15 cellular contexts compared by ENCODE assay signal in genomic region chr11:26778000-26778757, GRCh38. TPM values are rescaled to one million over a fixed set of nuclear protein-coding genes. Genes with fewer than 3 reads are reported as not detected.
DNase-seq lines count a peak whose midpoint lies in the region; ATAC-seq, FAIRE-seq and TF ChIP-seq lines count a peak whose summit lies in the region.
"Had no signal": no experiment of that assay in that cellular context is flagged by ENCODE, and none has a peak within 500 bp of the region (broad histone marks: within the 10 kb centered on the region; RNA-seq: fewer than 3 reads in every experiment).

No MANE protein-coding gene starts in this region.

- H3K9ac ChIP-seq in Loucy (ENCODE audit: low read depth, low read length, poor library complexity, severe bottlenecking) (no peak overlapping the region), GM12878 (ENCODE audit: control insufficient read depth, insufficient read depth, low read length) (no peak overlapping the region)
- H3K9ac ChIP-seq: KMS-11 had no signal

- peak overlapping the region; percentile 42 for H2AFZ ChIP-seq in Loucy (ENCODE audit: low read length)
- no peak overlapping the region for H2AFZ ChIP-seq in GM12878 (ENCODE audit: control insufficient read depth, low read depth, low read length)
- H2AFZ ChIP-seq: GM23338 had no signal

- H3K9me3 ChIP-seq in Loucy (ENCODE audit: insufficient read depth, low read depth, low read length) (no peaks in the 10 kb centered on the region), GM12878 (replicated peaks; ENCODE audit: control insufficient read depth, insufficient read depth, low read length) (no peaks in the 10 kb centered on the region), small intestine (ENCODE audit: control insufficient read depth, low read depth) (no peaks in the 10 kb centered on the region)
- H3K9me3 ChIP-seq: psoas muscle, testis had no signal

- DNase-seq in ELR (ENCODE audit: low read depth) (peak; percentile 39), GM12878 (ENCODE audit: low read depth, low spot score) (no peak), non-pigmented ciliary epithelial cell (ENCODE audit: low read depth) (peak; percentile 52), GDM1 (lab: John Stamatoyannopoulos, UW) (no peak), small intestine (no peak), NCI-H345 (lab: John Stamatoyannopoulos, UW) (no peak)
- DNase-seq: DMS153, psoas muscle, testis had no signal

- whole genome bisulfite sequencing in GM12878 (ENCODE audit: insufficient coverage, insufficient replicate concordance, low lambda C conversion rate, missing lambda C conversion rate) = 11% methylated on average over 8 of the region's 8 CpGs
- WGBS in small intestine, 3 donors = 51 to 62% (median 54%) methylated on average over 8 of the region's 8 CpGs

- H3K36me3 ChIP-seq in Loucy (ENCODE audit: insufficient read depth, low read length) (no peaks in the 10 kb centered on the region), GM12878 (ENCODE audit: control insufficient read depth in 2 of 2, insufficient read depth in 2 of 2, low read length in 1 of 2) (no peaks in the 10 kb centered on the region), small intestine (ENCODE audit: control insufficient read depth in 2 of 2, insufficient read depth in 2 of 2, low read length in 2 of 2) (no peaks in the 10 kb centered on the region)

- peak overlapping the region; percentile 12 for H3K4me2 ChIP-seq in Loucy (ENCODE audit: low read depth, low read length, poor library complexity, severe bottlenecking)
- H3K4me2 ChIP-seq in GM12878 (ENCODE audit: control insufficient read depth, insufficient read depth) = 0 out of 2 replicates have a peak overlapping the region, but pooled peaks have one; percentile 3
- H3K4me2 ChIP-seq: GM23338, KMS-11 had no signal

- TF ChIP-seq EP300 in GM12878 (IDR thresholded peaks at IDR 0.05; ENCODE audit: borderline replicate concordance in 1 of 2, control insufficient read depth in 1 of 2, low read depth in 2 of 2, low read length in 2 of 2) = no peak

- no peaks in the 10 kb centered on the region for H3F3A ChIP-seq in Loucy (ENCODE audit: low read depth)

- no peak for TF ChIP-seq RAD21 in GM12878 (IDR thresholded peaks at IDR 0.05; ENCODE audit: insufficient read depth, low read depth, low read length)

- intact Hi-C loops in GM12878 (cut with micrococcal nuclease; ENCODE audit: unreplicated experiment) = no loop called here

- TF ChIP-seq CTCF in Loucy (conservative IDR thresholded peaks at IDR 0.05; ENCODE audit: low read length) = no peak
- TF ChIP-seq CTCF in GM12878 (IDR thresholded peaks at IDR 0.05 in 2 of 3, conservative IDR thresholded peaks at IDR 0.05 in 1 of 3; ENCODE audit: control insufficient read depth in 2 of 3, extremely low read depth in 1 of 3, insufficient read depth in 1 of 3, low read depth in 3 of 3, low read length in 3 of 3) = no peak

- no TSS peak for BruUV-seq in GM12878 (replicated peaks; lab: Mats Ljungman, UMichigan)

- SMC1A ChIA-PET in GM12878 (lab: Charles Lee; ENCODE audit: uncharacterized antibody, unreplicated experiment) = interaction anchor here (1.1 kb wide), 1 partner anchor 10 kb away, joined by 3 read pairs; no protein-coding TSS in a partner anchor

- H4K20me1 ChIP-seq in Loucy (ENCODE audit: insufficient read depth, low read length, poor library complexity, severe bottlenecking) = no peaks in the 10 kb centered on the region
- H4K20me1 ChIP-seq in GM12878 (ENCODE audit: control insufficient read depth, insufficient read depth) = no peaks in the 10 kb centered on the region

- H3K4me1 ChIP-seq in Loucy (ENCODE audit: insufficient read depth, low read length, poor library complexity, severe bottlenecking) (peaks cover 29% of the 10 kb centered on the region), GM12878 (ENCODE audit: control insufficient read depth, insufficient read depth, low read length) (no peaks in the 10 kb centered on the region), small intestine (ENCODE audit: control insufficient read depth in 2 of 2, insufficient read depth in 1 of 2, low read depth in 1 of 2, low read length in 1 of 2) (no peaks in the 10 kb centered on the region)
- H3K4me1 ChIP-seq: psoas muscle, testis had no signal

- H3K27me3 ChIP-seq in Loucy (ENCODE audit: insufficient read depth, low read length, poor library complexity, severe bottlenecking) = no peaks in the 10 kb centered on the region
- no peaks in the 10 kb centered on the region for H3K27me3 ChIP-seq in GM12878 (replicated peaks in 1 of 2; ENCODE audit: control insufficient read depth in 2 of 2, insufficient read depth in 2 of 2, low read length in 1 of 2)
- H3K27me3 ChIP-seq in small intestine (ENCODE audit: control insufficient read depth in 2 of 2, insufficient read depth in 2 of 2, low read length in 2 of 2) = no peaks in the 10 kb centered on the region
- H3K27me3 ChIP-seq: testis had no signal

- TF ChIP-seq POLR2A in GM12878 (IDR thresholded peaks at IDR 0.05; ENCODE audit: low read depth, low read length) = no peak

- H3K79me2 ChIP-seq in Loucy (ENCODE audit: insufficient read depth, low read length) (no peaks in the 10 kb centered on the region), GM12878 (ENCODE audit: control insufficient read depth, insufficient read depth, low read length) (no peaks in the 10 kb centered on the region)

- FAIRE-seq in GM12878 (lab: Jason Lieb, UNC) = no peak
- FAIRE-seq in small intestine (lab: Jason Lieb, UNC) = no peak

- no peak overlapping the region for H3K27ac ChIP-seq in GM12878 (ENCODE audit: control insufficient read depth, insufficient read depth)
- H3K27ac ChIP-seq in small intestine (ENCODE audit: low read depth in 1 of 2, low read length in 1 of 2) = no peak overlapping the region
- H3K27ac ChIP-seq: KMS-11, psoas muscle, testis had no signal

- RAD21 ChIA-PET in GM12878 (lab: Charles Lee; ENCODE audit: unreplicated experiment) = no interaction called here

- POLR2A ChIA-PET in GM12878 (lab: Charles Lee) = no interaction called here

- peak; percentile 84 for ATAC-seq in GM12878
- ATAC-seq in GM18867 (IDR thresholded peaks at IDR 0.05; ENCODE audit: unreplicated experiment) = no peak
- ATAC-seq: activated CD4-positive, CD25-positive, alpha-beta regulatory T cell treated with anti-CD3 and anti-CD28 coated beads, Interleukin-2, amount 50 U/mL, for 24 hours; GM23338 had no signal

- in situ Hi-C loops in GM12878 (cut with MboI) = no loop called here

- no peaks in the 10 kb centered on the region for H3K9me2 ChIP-seq in Loucy (replicated peaks; ENCODE audit: low read depth, low read length)

- CTCF ChIA-PET in GM12878 (lab: Yijun Ruan, JAX) = interaction anchor here (0.8 to 1.8 kb wide), 2 partner anchors 12 to 16 kb away, joined by 4 to 5 read pairs; no protein-coding TSS in a partner anchor

- H3K4me3 ChIP-seq in Loucy (ENCODE audit: low read length, poor library complexity, severe bottlenecking) (no peak overlapping the region), GM12878 (no peak overlapping the region), small intestine (ENCODE audit: low read depth in 1 of 2, low read length in 2 of 2) (no peak overlapping the region)
- H3K4me3 ChIP-seq: GM23338, psoas muscle, testis had no signal

TF ChIP-seq in GM12878, 131 proteins besides CTCF, POLR2A, EP300 and RAD21 (continues in another document):
- TF ChIP-seq HDGF (IDR thresholded peaks at IDR 0.05) (no peak), STAT3 (IDR thresholded peaks at IDR 0.05; ENCODE audit: low read depth, low read length) (no peak), IKZF1 (conservative IDR thresholded peaks at IDR 0.05) (peak; percentile 34; the same call in 1 of the 2 replicates), MEF2B (IDR thresholded peaks at IDR 0.05; ENCODE audit: partially characterized antibody, poor library complexity, severe bottlenecking) (no peak), ATF2 (IDR thresholded peaks at IDR 0.05; ENCODE audit: low read length) (no peak), GATAD2B (conservative IDR thresholded peaks at IDR 0.05; ENCODE audit: low read depth) (no peak), CHD2 (IDR thresholded peaks at IDR 0.05; ENCODE audit: borderline replicate concordance, low read depth, low read length) (no peak), ETV6 (conservative IDR thresholded peaks at IDR 0.05 in 1 of 2, IDR thresholded peaks at IDR 0.05 in 1 of 2; ENCODE audit: borderline replicate concordance in 1 of 2, low read depth in 1 of 2) (peak in 1 of 2 experiments; percentile 48; a peak in 1 of 4 replicates)

RNA-seq across cellular contexts. Expression of gene SLC5A12, which starts 56.3 kb away (rescaled TPM):
- not detected in 2 replicates for total RNA-seq in GM12878 (2013; cell fraction: nucleolus; rRNA removed)
- total RNA-seq in GM12878 (2014; rRNA removed) (0.06 TPM in 1 of 2 replicates, not detected in the other), GM12878 (2014; rRNA removed; fragmentation: Illumina TruSeq; extraction: Trizol) (not detected in 2 replicates), GM12878 (2021) (not detected in 2 replicates)
- not detected for polyA plus RNA-seq in GM12878 (2011; ENCODE audit: low read depth)
- polyA plus RNA-seq in GM12878 (2011; rRNA removed) (0.09 and 0.15 TPM in 2 replicates), GM12878 (2014; fragmentation: Illumina TruSeq; extraction: Trizol) (not detected in 2 replicates), GM12878 (2014; fragmentation: Nextera tagmentation; extraction: Ambion mirVana) (not detected), GM12878 (2014; rRNA removed) (not detected in 2 replicates), GM12878 (2016; fragmentation: Nextera tagmentation; extraction: Ambion mirVana) (not detected), small intestine (10 to 100 TPM in 2 of 3 donors, 1 to 10 TPM in 1; 3.1 to 36.5 (median 23.2) TPM)
- polyA plus RNA-seq in GM12878 (2011; cell fraction: cytosol; rRNA removed) = 0.03 and 0.06 TPM in 2 replicates
- 0.25 TPM in 2 replicates for polyA plus RNA-seq in GM12878 (2011; cell fraction: nucleus; rRNA removed)
- not detected in 2 replicates for polyA plus RNA-seq in GM12878 (2012)
- not detected in 2 replicates for polyA minus RNA-seq in GM12878 (2011; rRNA and poly(A)+ RNA removed)
- not detected in 2 replicates for polyA minus RNA-seq in GM12878 (2011; cell fraction: cytosol; rRNA and poly(A)+ RNA removed)
- polyA minus RNA-seq in GM12878 (2011; cell fraction: nucleus; rRNA and poly(A)+ RNA removed) = 0.12 and 0.48 TPM in 2 replicates
- total RNA-seq: dermis microvascular lymphatic vessel endothelial cell, psoas muscle had no signal

Comparison
In these comparisons a context has a peak if more than half of its experiments do, and no peak if none do; other contexts are left out.
1. DNase-seq: peak in ELR (single experiment) and non-pigmented ciliary epithelial cell (single experiment); none in GM12878 (single experiment), GDM1 (single experiment), small intestine (single experiment) and NCI-H345 (single experiment).